Comparison of ENCODE assay signal across 17 cellular contexts in genomic region chr1:26323382-26323781, GRCh38. TPM values are rescaled to one million over a fixed set of nuclear protein-coding genes. Genes with fewer than 3 reads are reported as not detected.
DNase-seq lines count a peak whose midpoint lies in the region; ATAC-seq and TF ChIP-seq lines count a peak whose summit lies in the region.
"Had no signal": no experiment of that assay in that cellular context is flagged by ENCODE, and none has a peak within 500 bp of the region (broad histone marks: within the 10 kb centered on the region; RNA-seq: fewer than 3 reads in every experiment).

No MANE protein-coding gene starts in this region.

- no peaks in the 10 kb centered on the region; the same call in 1 of the 2 replicates for H3F3A ChIP-seq in OCI-LY1 (ENCODE audit: insufficient read depth, low read length)

- no peak overlapping the region for H3K4me3 ChIP-seq in OCI-LY1 (ENCODE audit: low read depth, low read length, poor library complexity, severe bottlenecking)
- H3K4me3 ChIP-seq: A549, GM23248 had no signal

- H4K20me1 ChIP-seq in OCI-LY1 (ENCODE audit: insufficient read depth, low read length) = no peaks in the 10 kb centered on the region

- ATAC-seq in activated naive CD8-positive, alpha-beta T cell treated with anti-CD3 and anti-CD28 coated beads, Interleukin-2, amount 10 ng/mL, durations not matched to agents 7 days and 5 days (ENCODE audit: low read depth) = no peak
- ATAC-seq in stimulated activated effector memory CD8-positive, alpha-beta T cell treated with anti-CD3 and anti-CD28 coated beads, Interleukin-12 subunit alpha, Interleukin-12 subunit beta, amount 100 ng/mL, for 72 hours = no peak
- ATAC-seq in HG03521 (IDR thresholded peaks at IDR 0.05; ENCODE audit: unreplicated experiment) = no peak
- ATAC-seq in GM21390 (IDR thresholded peaks at IDR 0.05; ENCODE audit: unreplicated experiment) = no peak
- ATAC-seq: A549, HCT116 had no signal

- H3K9me3 Mint-ChIP-seq in activated T-cell treated with anti-CD3 and anti-CD28 coated beads, Interleukin-2, amount 50 U/mL, for 24 hours = no peaks in the 10 kb centered on the region
- no peaks in the 10 kb centered on the region for H3K9me3 Mint-ChIP-seq in activated naive CD8-positive, alpha-beta T cell treated with anti-CD3 and anti-CD28 coated beads, Interleukin-2, amount 10 ng/mL, durations not matched to agents 7 days and 5 days
- no peaks in the 10 kb centered on the region for H3K9me3 Mint-ChIP-seq in stimulated activated effector memory CD8-positive, alpha-beta T cell treated with anti-CD3 and anti-CD28 coated beads, Interleukin-12 subunit alpha, Interleukin-12 subunit beta, amount 100 ng/mL, for 72 hours
- H3K9me3 Mint-ChIP-seq: CD14-positive monocyte had no signal

- peaks cover 3% of the 10 kb centered on the region; the same call in 1 of the 2 replicates for H3K79me2 ChIP-seq in OCI-LY1 (ENCODE audit: insufficient read depth, low read length)

- H3K4me3 Mint-ChIP-seq in activated T-cell treated with anti-CD3 and anti-CD28 coated beads, Interleukin-2, amount 50 U/mL, for 24 hours = no peak overlapping the region
- H3K4me3 Mint-ChIP-seq in activated naive CD8-positive, alpha-beta T cell treated with anti-CD3 and anti-CD28 coated beads, Interleukin-2, amount 10 ng/mL, durations not matched to agents 7 days and 5 days = no peak overlapping the region
- no peak overlapping the region for H3K4me3 Mint-ChIP-seq in stimulated activated effector memory CD8-positive, alpha-beta T cell treated with anti-CD3 and anti-CD28 coated beads, Interleukin-12 subunit alpha, Interleukin-12 subunit beta, amount 100 ng/mL, for 72 hours
- H3K4me3 Mint-ChIP-seq: CD14-positive monocyte had no signal

- no peaks in the 10 kb centered on the region for H3K9me2 ChIP-seq in OCI-LY1 (ENCODE audit: low read depth, low read length)

- POLR2A ChIA-PET in activated naive CD8-positive, alpha-beta T cell treated with anti-CD3 and anti-CD28 coated beads, Interleukin-2, amount 10 ng/mL, durations not matched to agents 7 days and 5 days (lab: Charles Lee) = interaction anchor here (0.6 to 24.2 kb wide), 4 partner anchors 40 to 154 kb away, joined by 3 to 1079 read pairs (median 3); partner anchors contain the start of genes SH3BGRL3 and ZNF593

- no peak overlapping the region for H3K4me2 ChIP-seq in OCI-LY1 (ENCODE audit: low read length)
- H3K4me2 ChIP-seq: A549 had no signal

- H3K4me1 Mint-ChIP-seq in activated T-cell treated with anti-CD3 and anti-CD28 coated beads, Interleukin-2, amount 50 U/mL, for 24 hours (ENCODE audit: low read depth) = peaks cover 44% of the 10 kb centered on the region
- peaks cover 25% of the 10 kb centered on the region for H3K4me1 Mint-ChIP-seq in activated naive CD8-positive, alpha-beta T cell treated with anti-CD3 and anti-CD28 coated beads, Interleukin-2, amount 10 ng/mL, durations not matched to agents 7 days and 5 days
- peaks cover 47% of the 10 kb centered on the region for H3K4me1 Mint-ChIP-seq in stimulated activated effector memory CD8-positive, alpha-beta T cell treated with anti-CD3 and anti-CD28 coated beads, Interleukin-12 subunit alpha, Interleukin-12 subunit beta, amount 100 ng/mL, for 72 hours

- H3K27ac Mint-ChIP-seq in activated T-cell treated with anti-CD3 and anti-CD28 coated beads, Interleukin-2, amount 50 U/mL, for 24 hours = peak overlapping the region; percentile 94
- peak overlapping the region; percentile 30 for H3K27ac Mint-ChIP-seq in activated naive CD8-positive, alpha-beta T cell treated with anti-CD3 and anti-CD28 coated beads, Interleukin-2, amount 10 ng/mL, durations not matched to agents 7 days and 5 days
- H3K27ac Mint-ChIP-seq in stimulated activated effector memory CD8-positive, alpha-beta T cell treated with anti-CD3 and anti-CD28 coated beads, Interleukin-12 subunit alpha, Interleukin-12 subunit beta, amount 100 ng/mL, for 72 hours = peak overlapping the region; percentile 73

- peaks cover 59% of the 10 kb centered on the region for H3K36me3 Mint-ChIP-seq in activated T-cell treated with anti-CD3 and anti-CD28 coated beads, Interleukin-2, amount 50 U/mL, for 24 hours (ENCODE audit: low read depth)
- peaks cover 42% of the 10 kb centered on the region for H3K36me3 Mint-ChIP-seq in activated naive CD8-positive, alpha-beta T cell treated with anti-CD3 and anti-CD28 coated beads, Interleukin-2, amount 10 ng/mL, durations not matched to agents 7 days and 5 days
- H3K36me3 Mint-ChIP-seq in stimulated activated effector memory CD8-positive, alpha-beta T cell treated with anti-CD3 and anti-CD28 coated beads, Interleukin-12 subunit alpha, Interleukin-12 subunit beta, amount 100 ng/mL, for 72 hours = peaks cover 66% of the 10 kb centered on the region

- H3K27me3 Mint-ChIP-seq in activated T-cell treated with anti-CD3 and anti-CD28 coated beads, Interleukin-2, amount 50 U/mL, for 24 hours = no peaks in the 10 kb centered on the region
- no peaks in the 10 kb centered on the region for H3K27me3 Mint-ChIP-seq in activated naive CD8-positive, alpha-beta T cell treated with anti-CD3 and anti-CD28 coated beads, Interleukin-2, amount 10 ng/mL, durations not matched to agents 7 days and 5 days

- DNase-seq in activated T-cell treated with anti-CD3 and anti-CD28 coated beads, Interleukin-2, amount 50 U/mL, for 24 hours = no peak
- DNase-seq in activated T-cell treated with anti-CD3 and anti-CD28 coated beads for 4 hours (no peak), A172 (ENCODE audit: low spot score) (no peak)
- no peak for DNase-seq in activated naive CD8-positive, alpha-beta T cell treated with anti-CD3 and anti-CD28 coated beads, Interleukin-2, amount 10 ng/mL, durations not matched to agents 7 days and 5 days
- no peak for DNase-seq in stimulated activated effector memory CD8-positive, alpha-beta T cell treated with anti-CD3 and anti-CD28 coated beads, Interleukin-12 subunit alpha, Interleukin-12 subunit beta, amount 100 ng/mL, for 72 hours (ENCODE audit: low spot score in 2 of 2)
- DNase-seq: DMS79 treated with DMSO at 0.1 percent for 48 hours, GM23248, NCI-H1436 treated with DMSO at 0.1 percent for 48 hours, NCI-H2081 treated with DMSO at 0.1 percent for 48 hours, NCI-H524 had no signal

- no peak overlapping the region for H2AFZ ChIP-seq in OCI-LY1 (ENCODE audit: low read length)
- H2AFZ ChIP-seq: GM23248 had no signal

- peaks cover 44% of the 10 kb centered on the region for H3K36me3 ChIP-seq in OCI-LY1 (ENCODE audit: insufficient read depth, low read length)

- H3K9ac ChIP-seq in OCI-LY1 (ENCODE audit: low read length) = no peak overlapping the region
- H3K9ac ChIP-seq: GM23248 had no signal

- no peaks in the 10 kb centered on the region for H3K27me3 ChIP-seq in OCI-LY1 (ENCODE audit: insufficient read depth, low read length)

- H3K27ac ChIP-seq in OCI-LY1 (ENCODE audit: low read depth, low read length, poor library complexity, severe bottlenecking) = peak overlapping the region; percentile 16
- H3K27ac ChIP-seq: A549, GM23248 had no signal

- H3K4me1 ChIP-seq in OCI-LY1 (ENCODE audit: insufficient read depth, low read length, severe bottlenecking) = peaks cover 48% of the 10 kb centered on the region

- no peaks in the 10 kb centered on the region for H3K9me3 ChIP-seq in OCI-LY1 (ENCODE audit: low read length)
- H3K9me3 ChIP-seq: A549 had no signal

- TF ChIP-seq CTCF in OCI-LY1 (IDR thresholded peaks at IDR 0.05; ENCODE audit: low read length) = no peak

RNA-seq across cellular contexts. Expression of gene CD52, which starts 5.6 kb away (rescaled TPM):
- 1,000 to 10,000 TPM; 1,078 to 1,088 TPM for total RNA-seq in activated naive CD8-positive, alpha-beta T cell treated with anti-CD3 and anti-CD28 coated beads, Interleukin-2, amount 10 ng/mL, durations not matched to agents 7 days and 5 days
- total RNA-seq in A172 (2014; rRNA removed; shearing (Covaris generic)) = not detected in 2 replicates
- total RNA-seq: GM23248, RPMI7951 had no signal

RNA-seq across cellular contexts. Expression of gene UBXN11, which starts 16.9 kb away (rescaled TPM):
- total RNA-seq in activated naive CD8-positive, alpha-beta T cell treated with anti-CD3 and anti-CD28 coated beads, Interleukin-2, amount 10 ng/mL, durations not matched to agents 7 days and 5 days = 10 to 100 TPM; 60.5 to 64.1 TPM
- total RNA-seq in A172 (2014; rRNA removed; shearing (Covaris generic)) = 2.9 and 7.6 TPM in 2 replicates

RNA-seq across cellular contexts. Expression of gene CRYBG2, which starts 30.5 kb away (rescaled TPM):
- total RNA-seq in activated naive CD8-positive, alpha-beta T cell treated with anti-CD3 and anti-CD28 coated beads, Interleukin-2, amount 10 ng/mL, durations not matched to agents 7 days and 5 days = 10 to 100 TPM in 1 of 2 experiments, 1 to 10 TPM in 1; 7.9 to 10.3 TPM
- total RNA-seq in A172 (2014; rRNA removed; shearing (Covaris generic)) = 0.02 and 0.17 TPM in 2 replicates
- total RNA-seq: GM23248, RPMI7951 had no signal

RNA-seq across cellular contexts. Expression of gene SH3BGRL3, which starts 43.5 kb away (rescaled TPM):
- total RNA-seq in activated naive CD8-positive, alpha-beta T cell treated with anti-CD3 and anti-CD28 coated beads, Interleukin-2, amount 10 ng/mL, durations not matched to agents 7 days and 5 days = 100 to 1,000 TPM; 531 to 542 TPM
- 71.8 and 77.5 TPM in 2 replicates for total RNA-seq in A172 (2014; rRNA removed; shearing (Covaris generic))

RNA-seq across cellular contexts. Expression of gene ZNF683, which starts 49.2 kb away (rescaled TPM):
- 1 to 10 TPM; 9.3 to 9.9 TPM for total RNA-seq in activated naive CD8-positive, alpha-beta T cell treated with anti-CD3 and anti-CD28 coated beads, Interleukin-2, amount 10 ng/mL, durations not matched to agents 7 days and 5 days
- not detected in 2 replicates for total RNA-seq in A172 (2014; rRNA removed; shearing (Covaris generic))
- total RNA-seq: GM23248, RPMI7951 had no signal

Comparison
In these comparisons a context has a peak if more than half of its experiments do, and no peak if none do; other contexts are left out.
1. H3K27ac Mint-ChIP-seq: peak in every context shown above with its lines; median percentile 94 in activated T-cell treated with anti-CD3 and anti-CD28 coated beads, Interleukin-2, amount 50 U/mL, for 24 hours; 73 in stimulated activated effector memory CD8-positive, alpha-beta T cell treated with anti-CD3 and anti-CD28 coated beads, Interleukin-12 subunit alpha, Interleukin-12 subunit beta, amount 100 ng/mL, for 72 hours; 30 in activated naive CD8-positive, alpha-beta T cell treated with anti-CD3 and anti-CD28 coated beads, Interleukin-2, amount 10 ng/mL, durations not matched to agents 7 days and 5 days.
2. RNA of gene CD52, which starts 5.6 kb away (total RNA-seq): 1,078 to 1,088 TPM in activated naive CD8-positive, alpha-beta T cell treated with anti-CD3 and anti-CD28 coated beads, Interleukin-2, amount 10 ng/mL, durations not matched to agents 7 days and 5 days; not detected in A172; every median in the first group is over 100 times any median in the second.